ENCODE assay signal across 14 cellular contexts in the genomic region with DNA sequence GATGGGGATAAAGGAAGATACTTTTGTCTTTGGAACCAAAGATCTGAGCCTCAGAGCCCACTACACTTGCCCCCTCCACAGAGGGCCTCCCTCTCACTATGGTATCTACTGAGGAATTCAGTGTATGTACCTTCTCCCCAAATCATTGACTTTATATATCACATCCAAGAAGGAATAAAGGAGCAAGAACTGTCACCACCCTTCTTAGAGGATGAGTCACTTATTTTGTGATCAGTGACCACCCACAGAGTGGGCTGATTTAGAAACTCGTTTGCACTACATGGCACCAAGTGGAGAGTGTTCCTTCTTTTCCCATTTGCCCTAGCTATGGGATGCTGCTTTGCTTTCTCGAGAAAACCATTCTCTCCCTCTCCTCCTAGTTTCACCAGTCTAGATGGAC. TPM values are rescaled to one million over a fixed set of nuclear protein-coding genes. Genes with fewer than 3 reads are reported as not detected.
DNase-seq lines count a peak whose midpoint lies in the region; ATAC-seq, FAIRE-seq and TF ChIP-seq lines count a peak whose summit lies in the region.
"Had no signal": no experiment of that assay in that cellular context is flagged by ENCODE, and none has a peak within 500 bp of the region (broad histone marks: within the 10 kb centered on the region; RNA-seq: fewer than 3 reads in every experiment).

No MANE protein-coding gene starts in this region.

- H3K4me1 ChIP-seq in OCI-LY3 (ENCODE audit: low read length) = peaks cover 57% of the 10 kb centered on the region

- H2AFZ ChIP-seq in OCI-LY3 (ENCODE audit: low read depth, low read length) = no peak overlapping the region

- H3K4me3 Mint-ChIP-seq in activated T-cell treated with anti-CD3 and anti-CD28 coated beads, Interleukin-2, amount 50 U/mL, for 4 hours = peak overlapping the region; percentile 57
- peak overlapping the region; percentile 36 for H3K4me3 Mint-ChIP-seq in central memory CD8-positive, alpha-beta T cell
- peak overlapping the region; percentile 64 to 77 for H3K4me3 Mint-ChIP-seq in stimulated activated naive B cell treated with anti-CD40 and anti-IgM and Interleukin-4, amounts not matched to agents 10 μg/mL and 1 μg/mL and 100 μg/mL, for 72 hours
- no peak overlapping the region for H3K4me3 Mint-ChIP-seq in type B pancreatic cell

- no peak for DNase-seq in activated T-cell treated with anti-CD3 and anti-CD28 coated beads, Interleukin-2, amount 50 U/mL, for 4 hours
- no peak for DNase-seq in activated T-cell treated with anti-CD3 and anti-CD28 coated beads for 4 hours
- no peak for DNase-seq in central memory CD8-positive, alpha-beta T cell (ENCODE audit: low spot score in 2 of 2)
- no peak for DNase-seq in stimulated activated naive B cell treated with anti-CD40 and anti-IgM and Interleukin-4, amounts not matched to agents 10 μg/mL and 1 μg/mL and 100 μg/mL, for 72 hours
- no peak for DNase-seq in GM12891 (ENCODE audit: insufficient read length, low spot score)
- DNase-seq in type B pancreatic cell (ENCODE audit: extremely low spot score, unreplicated experiment) = no peak
- no peak for DNase-seq in brain microvascular endothelial cell
- DNase-seq: aorta, dorsolateral prefrontal cortex, NCI-H345, OCI-M1, spleen, upper lobe of left lung had no signal

- H3K4me1 Mint-ChIP-seq in activated T-cell treated with anti-CD3 and anti-CD28 coated beads, Interleukin-2, amount 50 U/mL, for 4 hours (ENCODE audit: low read depth) = peaks cover 91% of the 10 kb centered on the region
- H3K4me1 Mint-ChIP-seq in central memory CD8-positive, alpha-beta T cell = peaks cover 86% of the 10 kb centered on the region
- H3K4me1 Mint-ChIP-seq in stimulated activated naive B cell treated with anti-CD40 and anti-IgM and Interleukin-4, amounts not matched to agents 10 μg/mL and 1 μg/mL and 100 μg/mL, for 72 hours = peaks cover 50 to 76% of the 10 kb centered on the region in 2 donors
- H3K4me1 Mint-ChIP-seq in type B pancreatic cell (ENCODE audit: unreplicated experiment) = peaks cover 16% of the 10 kb centered on the region

- peak overlapping the region; percentile 42; the same call in 1 of the 2 replicates for H3K4me2 ChIP-seq in OCI-LY3 (ENCODE audit: low read length)

- TF ChIP-seq POLR2A in GM12891 (IDR thresholded peaks at IDR 0.05; ENCODE audit: low read depth, low read length) = no peak

- H4K20me1 ChIP-seq in OCI-LY3 (ENCODE audit: insufficient read depth, low read length) = peaks cover 77% of the 10 kb centered on the region

- no peak for FAIRE-seq in GM12891 (lab: Jason Lieb, UNC)

- H3K4me3 ChIP-seq in OCI-LY3 (ENCODE audit: low read length) = no peak overlapping the region
- no peak overlapping the region for H3K4me3 ChIP-seq in brain microvascular endothelial cell (ENCODE audit: low read depth, low read length)
- H3K4me3 ChIP-seq: dorsolateral prefrontal cortex, upper lobe of left lung had no signal

- no peak for TF ChIP-seq CTCF in OCI-LY3 (IDR thresholded peaks at IDR 0.05; ENCODE audit: low read depth, low read length)
- TF ChIP-seq CTCF in type B pancreatic cell (conservative IDR thresholded peaks at IDR 0.05) = no peak
- TF ChIP-seq CTCF in brain microvascular endothelial cell (IDR thresholded peaks at IDR 0.05; ENCODE audit: low read depth, low read length, missing control alignments) = no peak

- H3K9ac ChIP-seq in OCI-LY3 (ENCODE audit: low read length) = no peak overlapping the region

- peaks cover 75% of the 10 kb centered on the region for H3K36me3 ChIP-seq in OCI-LY3 (replicated peaks; ENCODE audit: low read depth, low read length)
- no peaks in the 10 kb centered on the region for H3K36me3 ChIP-seq in brain microvascular endothelial cell (replicated peaks)

- H3K36me3 Mint-ChIP-seq in activated T-cell treated with anti-CD3 and anti-CD28 coated beads, Interleukin-2, amount 50 U/mL, for 4 hours (ENCODE audit: insufficient read depth) = peaks cover 16% of the 10 kb centered on the region
- H3K36me3 Mint-ChIP-seq in central memory CD8-positive, alpha-beta T cell (ENCODE audit: insufficient read depth) = peaks cover 11% of the 10 kb centered on the region
- H3K36me3 Mint-ChIP-seq in stimulated activated naive B cell treated with anti-CD40 and anti-IgM and Interleukin-4, amounts not matched to agents 10 μg/mL and 1 μg/mL and 100 μg/mL, for 72 hours = peaks cover 36 to 57% of the 10 kb centered on the region in 2 donors
- H3K36me3 Mint-ChIP-seq in type B pancreatic cell = peaks cover 19% of the 10 kb centered on the region

- in situ Hi-C loops in brain microvascular endothelial cell (cut with HindIII; ENCODE audit: low pct_ligation_motif_present, low sequenced_read_pairs) = no loop called here

- H3K27me3 ChIP-seq in OCI-LY3 (ENCODE audit: low read depth, low read length) (no peaks in the 10 kb centered on the region), brain microvascular endothelial cell (replicated peaks) (no peaks in the 10 kb centered on the region)
- H3K27me3 ChIP-seq: dorsolateral prefrontal cortex, spleen, upper lobe of left lung had no signal

- H3K9me3 Mint-ChIP-seq in activated T-cell treated with anti-CD3 and anti-CD28 coated beads, Interleukin-2, amount 50 U/mL, for 4 hours = no peaks in the 10 kb centered on the region
- H3K9me3 Mint-ChIP-seq in central memory CD8-positive, alpha-beta T cell = no peaks in the 10 kb centered on the region
- H3K9me3 Mint-ChIP-seq in stimulated activated naive B cell treated with anti-CD40 and anti-IgM and Interleukin-4, amounts not matched to agents 10 μg/mL and 1 μg/mL and 100 μg/mL, for 72 hours = peaks cover 5 to 7% of the 10 kb centered on the region in 2 donors
- H3K9me3 Mint-ChIP-seq in type B pancreatic cell = no peaks in the 10 kb centered on the region

- H3K27me3 Mint-ChIP-seq in activated T-cell treated with anti-CD3 and anti-CD28 coated beads, Interleukin-2, amount 50 U/mL, for 4 hours (ENCODE audit: low read depth) = no peaks in the 10 kb centered on the region
- no peaks in the 10 kb centered on the region for H3K27me3 Mint-ChIP-seq in central memory CD8-positive, alpha-beta T cell
- H3K27me3 Mint-ChIP-seq in stimulated activated naive B cell treated with anti-CD40 and anti-IgM and Interleukin-4, amounts not matched to agents 10 μg/mL and 1 μg/mL and 100 μg/mL, for 72 hours = no peaks in the 10 kb centered on the region
- no peaks in the 10 kb centered on the region for H3K27me3 Mint-ChIP-seq in type B pancreatic cell

- ATAC-seq in activated T-cell treated with anti-CD3 and anti-CD28 coated beads, Interleukin-2, amount 50 U/mL, for 4 hours = no peak
- no peak for ATAC-seq in central memory CD8-positive, alpha-beta T cell (replicated peaks; ENCODE audit: extremely low read depth, poor library complexity, severe bottlenecking)
- no peak for ATAC-seq in stimulated activated naive B cell treated with anti-CD40 and anti-IgM and Interleukin-4, amounts not matched to agents 10 μg/mL and 1 μg/mL and 100 μg/mL, for 72 hours (replicated peaks)

- H3K27ac Mint-ChIP-seq in central memory CD8-positive, alpha-beta T cell (ENCODE audit: low read depth) = peak overlapping the region; percentile 77
- H3K27ac Mint-ChIP-seq in stimulated activated naive B cell treated with anti-CD40 and anti-IgM and Interleukin-4, amounts not matched to agents 10 μg/mL and 1 μg/mL and 100 μg/mL, for 72 hours = peak overlapping the region; percentile 90
- H3K27ac Mint-ChIP-seq in type B pancreatic cell = no peak overlapping the region

- no peaks in the 10 kb centered on the region for H3K9me3 ChIP-seq in OCI-LY3 (ENCODE audit: insufficient read depth, low read length)
- H3K9me3 ChIP-seq: spleen, upper lobe of left lung had no signal

- H3K79me2 ChIP-seq in OCI-LY3 (ENCODE audit: low read length) = peaks cover 92% of the 10 kb centered on the region

- H3K27ac ChIP-seq in OCI-LY3 (ENCODE audit: low read length) = no peak overlapping the region
- no peak overlapping the region for H3K27ac ChIP-seq in brain microvascular endothelial cell

TF ChIP-seq in GM12891, 5 proteins besides CTCF, POLR2A, EP300 and RAD21:
- TF ChIP-seq POLR2AphosphoS5 (IDR thresholded peaks at IDR 0.05; ENCODE audit: low read depth, low read length) = no peak
- no peak for TF ChIP-seq SPI1 (IDR thresholded peaks at IDR 0.05; ENCODE audit: low read depth, low read length)
- no peak for TF ChIP-seq PAX5 (IDR thresholded peaks at IDR 0.05; ENCODE audit: insufficient read depth, low read length, severe bottlenecking)
- TF ChIP-seq POU2F2 (IDR thresholded peaks at IDR 0.05; ENCODE audit: low read depth, low read length) = no peak
- TF ChIP-seq TAF1 (IDR thresholded peaks at IDR 0.05; ENCODE audit: low read depth, low read length) = no peak

RNA-seq across cellular contexts. Expression of a gene that starts 5.7 kb away (rescaled TPM):
- 10 to 100 TPM; 38.4 to 43.1 (median 39.3) TPM for total RNA-seq in activated T-cell treated with anti-CD3 and anti-CD28 coated beads, Interleukin-2, amount 50 U/mL, for 4 hours
- polyA plus RNA-seq in GM12891 (2012; ENCODE audit: low read depth, missing spikeins) = 90.1 TPM
- total RNA-seq in type B pancreatic cell (ENCODE audit: low replicate concordance) = 19.0 and 20.1 TPM in 2 replicates
